16 cellular contexts compared by ENCODE assay signal in genomic region chr3:12227833-12228232, GRCh38.
DNase-seq lines count a peak whose midpoint lies in the region; ATAC-seq and TF ChIP-seq lines count a peak whose summit lies in the region.
"Had no signal": no experiment of that assay in that cellular context is flagged by ENCODE, and none has a peak within 500 bp of the region (broad histone marks: within the 10 kb centered on the region; RNA-seq: fewer than 3 reads in every experiment).

No MANE protein-coding gene starts in this region.

- ATAC-seq in GM18867 (IDR thresholded peaks at IDR 0.05; ENCODE audit: unreplicated experiment) = no peak
- ATAC-seq in left ventricle myocardium superior = no peak

- H3K9me3 ChIP-seq in GM23248 (ENCODE audit: low read depth) (no peaks in the 10 kb centered on the region), SK-N-SH (no peaks in the 10 kb centered on the region), smooth muscle cell (replicated peaks; ENCODE audit: low read depth) (no peaks in the 10 kb centered on the region), ascending aorta (no peaks in the 10 kb centered on the region)

- H3K9ac ChIP-seq in GM23248 (no peak overlapping the region), SK-N-SH (no peak overlapping the region), smooth muscle cell (ENCODE audit: low read depth) (no peak overlapping the region)
- H3K9ac ChIP-seq: parathyroid adenoma had no signal

- TF ChIP-seq EP300 in SK-N-SH (IDR thresholded peaks at IDR 0.05; ENCODE audit: borderline replicate concordance in 1 of 2, low read depth in 1 of 2, low read length in 1 of 2) = peak in 1 of 2 experiments; percentile 50; a peak in 1 of 4 replicates

- no peak overlapping the region for H3K27ac ChIP-seq in GM23248
- no peak overlapping the region for H3K27ac ChIP-seq in SK-N-SH (ENCODE audit: low read depth in 2 of 2, low read length in 1 of 2)
- H3K27ac ChIP-seq in smooth muscle cell (ENCODE audit: low read depth) = peak overlapping the region; percentile 63
- no peak overlapping the region for H3K27ac ChIP-seq in ascending aorta
- H3K27ac ChIP-seq: dorsolateral prefrontal cortex, hepatocyte, parathyroid adenoma had no signal

- DNase-seq in GM23248 (peak; percentile 89), SK-N-SH (no peak), fibroblast of pulmonary artery (ENCODE audit: low read depth) (peak; percentile 77), smooth muscle cell (lab: John Stamatoyannopoulos, UW; ENCODE audit: unreplicated experiment) (no peak), left ventricle myocardium superior (no peak), ascending aorta (ENCODE audit: low spot score in 2 of 2) (no peak), posterior vena cava (ENCODE audit: low spot score) (no peak)
- DNase-seq: activated CD8-positive, alpha-beta memory T cell treated with anti-CD3 and anti-CD28 coated beads for 24 hours; DMS 273 treated with DMSO at 0.1 percent for 48 hours; dorsolateral prefrontal cortex; Kasumi-1; OCI-M1; stimulated activated CD4-positive, alpha-beta T cell treated with anti-CD3 and anti-CD28 coated beads, Interleukin-4, amount 100 ng/mL, for 4 hours had no signal

- no peaks in the 10 kb centered on the region for H4K20me1 ChIP-seq in GM23248 (ENCODE audit: insufficient read depth)
- H4K20me1 ChIP-seq in SK-N-SH (ENCODE audit: insufficient read depth) = no peaks in the 10 kb centered on the region
- no peaks in the 10 kb centered on the region for H4K20me1 ChIP-seq in smooth muscle cell (ENCODE audit: low read depth)

- in situ Hi-C loops in GM23248 (cut with MboI) = no loop called here

- H3K4me1 ChIP-seq in GM23248 (ENCODE audit: insufficient read depth) (peaks cover 11% of the 10 kb centered on the region), SK-N-SH (ENCODE audit: control insufficient read depth in 1 of 2, insufficient read depth in 2 of 2, low read depth in 1 of 2, low read length in 1 of 2) (no peaks in the 10 kb centered on the region), smooth muscle cell (ENCODE audit: low read depth) (peaks cover 6% of the 10 kb centered on the region), ascending aorta (no peaks in the 10 kb centered on the region)

- intact Hi-C loops in left ventricle myocardium superior (cut with micrococcal nuclease) (no loop called here), ascending aorta (cut with DNase I) (no loop called here), posterior vena cava (cut with DNase I) (no loop called here)

- H3F3A ChIP-seq in GM23248 (ENCODE audit: insufficient read depth) = peaks cover 23% of the 10 kb centered on the region
- peaks cover 5% of the 10 kb centered on the region for H3F3A ChIP-seq in SK-N-SH (replicated peaks; ENCODE audit: insufficient read depth)
- H3F3A ChIP-seq in smooth muscle cell (ENCODE audit: low read depth) = peaks cover 13% of the 10 kb centered on the region

- H3K4me3 ChIP-seq in GM23248 = no peak overlapping the region
- no peak overlapping the region for H3K4me3 ChIP-seq in SK-N-SH (ENCODE audit: low read depth in 2 of 2, low read length in 1 of 2)
- H3K4me3 ChIP-seq in fibroblast of pulmonary artery (replicated peaks; ENCODE audit: low read depth, low read length) = no peak overlapping the region
- H3K4me3 ChIP-seq in smooth muscle cell = no peak overlapping the region
- no peak overlapping the region for H3K4me3 ChIP-seq in ascending aorta
- H3K4me3 ChIP-seq: dorsolateral prefrontal cortex, hepatocyte had no signal

- H2AFZ ChIP-seq in GM23248 = no peak overlapping the region
- no peak overlapping the region for H2AFZ ChIP-seq in SK-N-SH (ENCODE audit: low read depth)
- no peak overlapping the region for H2AFZ ChIP-seq in smooth muscle cell (ENCODE audit: low read depth)
- H2AFZ ChIP-seq: hepatocyte, parathyroid adenoma had no signal

- no peak for TF ChIP-seq CTCF in SK-N-SH (IDR thresholded peaks at IDR 0.05)
- TF ChIP-seq CTCF in fibroblast of pulmonary artery (IDR thresholded peaks at IDR 0.05; ENCODE audit: low read length, missing control alignments) = no peak
- no peak for TF ChIP-seq CTCF in smooth muscle cell (IDR thresholded peaks at IDR 0.05; ENCODE audit: borderline replicate concordance, insufficient read depth, poor library complexity, severe bottlenecking)
- no peak for TF ChIP-seq CTCF in ascending aorta (IDR thresholded peaks at IDR 0.05)

- H3K79me2 ChIP-seq in GM23248 (ENCODE audit: insufficient read depth) (no peaks in the 10 kb centered on the region), SK-N-SH (ENCODE audit: insufficient read depth) (no peaks in the 10 kb centered on the region), smooth muscle cell (ENCODE audit: low read depth) (no peaks in the 10 kb centered on the region)
- H3K79me2 ChIP-seq: hepatocyte, parathyroid adenoma had no signal

- WGBS in GM23248 (ENCODE audit: low coverage in 1 of 2, low lambda C conversion rate in 2 of 2, missing lambda C conversion rate in 2 of 2), 2 experiments = 18 to 33% methylated on average over 3 of the region's 3 CpGs
- WGBS in SK-N-SH (ENCODE audit: low lambda C conversion rate) = 37% methylated on average over 3 of the region's 3 CpGs
- 20% methylated on average over 3 of the region's 3 CpGs for WGBS in smooth muscle cell (ENCODE audit: low lambda C conversion rate)

- CTCF ChIA-PET in SK-N-SH (lab: Yijun Ruan, JAX) = no interaction called here

- TF ChIP-seq RAD21 in SK-N-SH (IDR thresholded peaks at IDR 0.05; ENCODE audit: low read length) = no peak

- POLR2A ChIA-PET in SK-N-SH (lab: Yijun Ruan, JAX) = no interaction called here

- no peaks in the 10 kb centered on the region for H3K36me3 ChIP-seq in GM23248 (ENCODE audit: low read depth)
- H3K36me3 ChIP-seq in SK-N-SH (replicated peaks in 1 of 2; ENCODE audit: control insufficient read depth in 1 of 2, insufficient read depth in 2 of 2, low read length in 1 of 2) = no peaks in the 10 kb centered on the region
- H3K36me3 ChIP-seq in smooth muscle cell (ENCODE audit: low read depth) = no peaks in the 10 kb centered on the region
- no peaks in the 10 kb centered on the region for H3K36me3 ChIP-seq in ascending aorta

- H3K4me2 ChIP-seq in GM23248 (ENCODE audit: unreplicated experiment) (no peak overlapping the region), SK-N-SH (no peak overlapping the region), smooth muscle cell (peak overlapping the region; percentile 58)
- H3K4me2 ChIP-seq: hepatocyte had no signal

- H3K27me3 ChIP-seq in GM23248 (replicated peaks; ENCODE audit: insufficient read depth) (peaks cover 58% of the 10 kb centered on the region), SK-N-SH (ENCODE audit: insufficient read depth) (no peaks in the 10 kb centered on the region), smooth muscle cell (ENCODE audit: low read depth) (no peaks in the 10 kb centered on the region), ascending aorta (no peaks in the 10 kb centered on the region)
- H3K27me3 ChIP-seq: dorsolateral prefrontal cortex, hepatocyte had no signal

- H3K9me2 ChIP-seq in GM23248 (ENCODE audit: insufficient read depth) (no peaks in the 10 kb centered on the region), SK-N-SH (no peaks in the 10 kb centered on the region)

TF ChIP-seq in SK-N-SH, 30 proteins besides CTCF, POLR2A, EP300 and RAD21 (continues in another document):
- TF ChIP-seq CHD2 (IDR thresholded peaks at IDR 0.05; ENCODE audit: low read length, partially characterized antibody) (no peak), JUND (IDR thresholded peaks at IDR 0.05) (peak; percentile 46; the same call in 1 of the 2 replicates), EZH2phosphoT487 (IDR thresholded peaks at IDR 0.05; ENCODE audit: borderline replicate concordance, low read depth) (no peak), TEAD4 (IDR thresholded peaks at IDR 0.05; ENCODE audit: borderline replicate concordance, insufficient read depth) (peak; percentile 77; the same call in 1 of the 2 replicates), NFIC (IDR thresholded peaks at IDR 0.05; ENCODE audit: borderline replicate concordance) (peak; percentile 59; the same call in 1 of the 2 replicates), POLR2AphosphoS5 (IDR thresholded peaks at IDR 0.05; ENCODE audit: low read depth, low read length) (peak; percentile 66; the same call in 1 of the 2 replicates), SIN3A (IDR thresholded peaks at IDR 0.05; ENCODE audit: borderline replicate concordance, low read depth, low read length) (no peak), IRF3 (IDR thresholded peaks at IDR 0.05; ENCODE audit: low read depth, low read length) (no peak), TCF12 (IDR thresholded peaks at IDR 0.05) (peak; percentile 65), ZBTB33 (IDR thresholded peaks at IDR 0.05; ENCODE audit: borderline replicate concordance, low read depth) (no peak), FOXM1 (IDR thresholded peaks at IDR 0.05; ENCODE audit: low read depth) (no peak), RXRA (IDR thresholded peaks at IDR 0.05; ENCODE audit: borderline replicate concordance, low read depth) (no peak; the same call in 1 of the 2 replicates)

Comparison
In these comparisons a context has a peak if more than half of its experiments do, and no peak if none do; other contexts are left out.
1. DNase-seq: peak in GM23248 (single experiment) and fibroblast of pulmonary artery (single experiment); none in SK-N-SH (single experiment), smooth muscle cell (single experiment), left ventricle myocardium superior (single experiment), ascending aorta (0 of 2) and posterior vena cava (single experiment).